14 cellular contexts compared by ENCODE assay signal in the genomic region with DNA sequence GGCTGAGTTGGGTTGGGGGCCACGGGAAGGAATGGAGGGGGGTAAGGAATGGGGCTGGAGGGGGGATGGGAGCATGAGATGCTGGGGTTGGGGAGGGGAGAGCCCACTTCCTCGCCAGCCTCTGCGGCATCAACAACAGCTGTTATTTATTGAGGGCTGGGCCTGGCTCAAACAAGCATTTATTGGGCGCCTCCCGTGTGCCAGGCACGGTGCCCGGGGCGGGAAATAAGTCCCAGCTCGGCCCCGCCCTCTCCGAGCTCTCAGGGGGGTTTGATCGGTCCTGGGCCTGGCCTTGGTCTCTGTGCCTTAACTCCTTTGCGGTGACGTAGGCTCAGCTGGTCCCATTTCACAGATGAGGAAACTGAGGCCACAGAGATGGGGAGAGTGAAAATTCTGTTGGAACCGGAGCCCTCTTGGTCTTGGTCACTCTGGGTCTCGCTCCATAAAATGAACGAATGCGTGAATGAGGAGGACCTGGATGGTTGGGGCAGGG. TPM values are rescaled to one million over a fixed set of nuclear protein-coding genes. Genes with fewer than 3 reads are reported as not detected.
DNase-seq lines count a peak whose midpoint lies in the region; ATAC-seq and TF ChIP-seq lines count a peak whose summit lies in the region.
"Had no signal": no experiment of that assay in that cellular context is flagged by ENCODE, and none has a peak within 500 bp of the region (broad histone marks: within the 10 kb centered on the region; RNA-seq: fewer than 3 reads in every experiment).

No MANE protein-coding gene starts in this region.

- DNase-seq in T-helper 2 cell treated with Interferon-gamma antibody and Interleukin-4, amounts not matched to agents 5 μg/mL and 100 μg/mL, for 36 hours (ENCODE audit: low spot score), result no peak
- DNase-seq in T-helper 2 cell, result no peak
- peak; percentile 13 for DNase-seq in activated CD4-positive, alpha-beta memory T cell treated with anti-CD3 and anti-CD28 coated beads for 36 hours
- no peak for DNase-seq in right atrium auricular region (ENCODE audit: low spot score)
- peak; percentile 15 to 31 for DNase-seq in stimulated activated naive CD8-positive, alpha-beta T cell treated with anti-CD3 and anti-CD28 coated beads, Interleukin-15, amount 100 ng/mL, for 72 hours
- DNase-seq in NCI-H2081 (lab: John Stamatoyannopoulos, UW), result no peak
- DNase-seq in stimulated activated CD4-positive, alpha-beta T cell treated with anti-CD3 and anti-CD28 coated beads, Interleukin-1b, Interleukin-23, amount 100 ng/mL, for 48 hours, result no peak
- DNase-seq: foreskin melanocyte, NCI-H187 treated with DMSO at 0.1 percent for 48 hours had no signal

- peaks cover 0 to 38% of the 10 kb centered on the region in 2 donors for H3K4me1 ChIP-seq in right atrium auricular region

- H3K9me3 ChIP-seq in right atrium auricular region, result no peaks in the 10 kb centered on the region

- H3K36me3 ChIP-seq in right atrium auricular region, result no peaks in the 10 kb centered on the region
- H3K36me3 ChIP-seq: cardiac muscle cell had no signal

- no peak overlapping the region for H3K27ac Mint-ChIP-seq in T-helper 2 cell treated with Interferon-gamma antibody and Interleukin-4, amounts not matched to agents 5 μg/mL and 100 μg/mL, for 36 hours
- no peak overlapping the region for H3K27ac Mint-ChIP-seq in activated CD4-positive, alpha-beta memory T cell treated with anti-CD3 and anti-CD28 coated beads for 36 hours
- H3K27ac Mint-ChIP-seq in stimulated activated naive CD8-positive, alpha-beta T cell treated with anti-CD3 and anti-CD28 coated beads, Interleukin-15, amount 100 ng/mL, for 72 hours, result no peak overlapping the region
- H3K27ac Mint-ChIP-seq: stimulated activated naive CD8-positive, alpha-beta T cell treated with anti-CD3 and anti-CD28 coated beads, Interleukin-15, Interleukin-2, amounts not matched to agents 100 ng/mL and 50 ng/mL, for 24 hours had no signal

- peaks cover 1% of the 10 kb centered on the region for H3K36me3 Mint-ChIP-seq in T-helper 2 cell treated with Interferon-gamma antibody and Interleukin-4, amounts not matched to agents 5 μg/mL and 100 μg/mL, for 36 hours (ENCODE audit: low read depth)
- no peaks in the 10 kb centered on the region for H3K36me3 Mint-ChIP-seq in activated CD4-positive, alpha-beta memory T cell treated with anti-CD3 and anti-CD28 coated beads for 36 hours

- no peak for TF ChIP-seq CTCF in right atrium auricular region (IDR thresholded peaks at IDR 0.05)

- H3K27me3 Mint-ChIP-seq in T-helper 2 cell treated with Interferon-gamma antibody and Interleukin-4, amounts not matched to agents 5 μg/mL and 100 μg/mL, for 36 hours (ENCODE audit: low read depth), result peaks cover 20% of the 10 kb centered on the region
- peaks cover 3% of the 10 kb centered on the region for H3K27me3 Mint-ChIP-seq in activated CD4-positive, alpha-beta memory T cell treated with anti-CD3 and anti-CD28 coated beads for 36 hours
- no peaks in the 10 kb centered on the region for H3K27me3 Mint-ChIP-seq in stimulated activated naive CD8-positive, alpha-beta T cell treated with anti-CD3 and anti-CD28 coated beads, Interleukin-15, amount 100 ng/mL, for 72 hours

- intact Hi-C loops in activated CD4-positive, alpha-beta memory T cell treated with anti-CD3 and anti-CD28 coated beads for 36 hours (cut with micrococcal nuclease), result no loop called here

- CTCF ChIA-PET in activated CD4-positive, alpha-beta memory T cell treated with anti-CD3 and anti-CD28 coated beads for 36 hours (lab: Charles Lee), result interaction anchor here (0.9 to 2.4 kb wide), 3 partner anchors 30 to 164 kb away, joined by 3 to 7 read pairs (median 6); no protein-coding TSS in a partner anchor

- no peaks in the 10 kb centered on the region for H3K9me3 Mint-ChIP-seq in T-helper 2 cell treated with Interferon-gamma antibody and Interleukin-4, amounts not matched to agents 5 μg/mL and 100 μg/mL, for 36 hours
- no peaks in the 10 kb centered on the region for H3K9me3 Mint-ChIP-seq in activated CD4-positive, alpha-beta memory T cell treated with anti-CD3 and anti-CD28 coated beads for 36 hours
- no peaks in the 10 kb centered on the region for H3K9me3 Mint-ChIP-seq in stimulated activated naive CD8-positive, alpha-beta T cell treated with anti-CD3 and anti-CD28 coated beads, Interleukin-15, amount 100 ng/mL, for 72 hours
- H3K9me3 Mint-ChIP-seq: stimulated activated naive CD8-positive, alpha-beta T cell treated with anti-CD3 and anti-CD28 coated beads, Interleukin-15, Interleukin-2, amounts not matched to agents 100 ng/mL and 50 ng/mL, for 24 hours had no signal

- POLR2A ChIA-PET in activated CD4-positive, alpha-beta memory T cell treated with anti-CD3 and anti-CD28 coated beads for 36 hours (lab: Charles Lee), result no interaction called here

- peak overlapping the region; percentile 73 to 91 for H3K27ac ChIP-seq in right atrium auricular region
- H3K27ac ChIP-seq: cardiac muscle cell had no signal

- no peak overlapping the region for H3K4me3 ChIP-seq in right atrium auricular region

- H3K4me1 Mint-ChIP-seq in T-helper 2 cell treated with Interferon-gamma antibody and Interleukin-4, amounts not matched to agents 5 μg/mL and 100 μg/mL, for 36 hours (ENCODE audit: low read depth), result peaks cover 11% of the 10 kb centered on the region
- H3K4me1 Mint-ChIP-seq in activated CD4-positive, alpha-beta memory T cell treated with anti-CD3 and anti-CD28 coated beads for 36 hours (ENCODE audit: low read depth), result peaks cover 22% of the 10 kb centered on the region
- peaks cover 63% of the 10 kb centered on the region for H3K4me1 Mint-ChIP-seq in stimulated activated naive CD8-positive, alpha-beta T cell treated with anti-CD3 and anti-CD28 coated beads, Interleukin-15, amount 100 ng/mL, for 72 hours

- no peaks in the 10 kb centered on the region for H3K27me3 ChIP-seq in right atrium auricular region
- H3K27me3 ChIP-seq: cardiac muscle cell had no signal

- H3K4me3 Mint-ChIP-seq in T-helper 2 cell treated with Interferon-gamma antibody and Interleukin-4, amounts not matched to agents 5 μg/mL and 100 μg/mL, for 36 hours, result peak overlapping the region; percentile 45
- no peak overlapping the region for H3K4me3 Mint-ChIP-seq in activated CD4-positive, alpha-beta memory T cell treated with anti-CD3 and anti-CD28 coated beads for 36 hours
- H3K4me3 Mint-ChIP-seq in stimulated activated naive CD8-positive, alpha-beta T cell treated with anti-CD3 and anti-CD28 coated beads, Interleukin-15, amount 100 ng/mL, for 72 hours, result peak overlapping the region; percentile 48 to 65
- H3K4me3 Mint-ChIP-seq: stimulated activated naive CD8-positive, alpha-beta T cell treated with anti-CD3 and anti-CD28 coated beads, Interleukin-15, Interleukin-2, amounts not matched to agents 100 ng/mL and 50 ng/mL, for 24 hours had no signal

- no peak for ATAC-seq in stimulated activated naive CD8-positive, alpha-beta T cell treated with anti-CD3 and anti-CD28 coated beads, Interleukin-15, amount 100 ng/mL, for 72 hours
- no peak for ATAC-seq in GM18517 (IDR thresholded peaks at IDR 0.05; ENCODE audit: unreplicated experiment)

RNA-seq across cellular contexts. Expression of gene ADAMTS10, which starts 0.9 kb away (rescaled TPM):
- total RNA-seq in activated CD4-positive, alpha-beta memory T cell treated with anti-CD3 and anti-CD28 coated beads for 36 hours, result 1 to 10 TPM; 3.4 to 3.9 TPM
- 10 to 100 TPM; 13.1 to 14.9 TPM for total RNA-seq in right atrium auricular region
- total RNA-seq: RPMI7951 had no signal

RNA-seq across cellular contexts. Expression of gene NFILZ, which starts 19.0 kb away (rescaled TPM):
- not detected for total RNA-seq in activated CD4-positive, alpha-beta memory T cell treated with anti-CD3 and anti-CD28 coated beads for 36 hours
- total RNA-seq in right atrium auricular region, result not detected
- total RNA-seq: cardiac muscle cell, lung microvascular endothelial cell, RPMI7951 had no signal

RNA-seq across cellular contexts. Expression of gene MYO1F, which starts 34.2 kb away (rescaled TPM):
- 10 to 100 TPM; 48.7 to 50.1 TPM for total RNA-seq in activated CD4-positive, alpha-beta memory T cell treated with anti-CD3 and anti-CD28 coated beads for 36 hours
- 10 to 100 TPM in 1 of 2 donors, 1 to 10 TPM in 1; 4.4 to 10.8 TPM for total RNA-seq in right atrium auricular region

Comparison
In these comparisons a context has a peak if more than half of its experiments do, and no peak if none do; other contexts are left out.
1. DNase-seq: peak in activated CD4-positive, alpha-beta memory T cell treated with anti-CD3 and anti-CD28 coated beads for 36 hours (single experiment) and stimulated activated naive CD8-positive, alpha-beta T cell treated with anti-CD3 and anti-CD28 coated beads, Interleukin-15, amount 100 ng/mL, for 72 hours (2 of 2); none in T-helper 2 cell treated with Interferon-gamma antibody and Interleukin-4, amounts not matched to agents 5 μg/mL and 100 μg/mL, for 36 hours (single experiment), T-helper 2 cell (0 of 5), right atrium auricular region (single experiment), NCI-H2081 (0 of 2) and stimulated activated CD4-positive, alpha-beta T cell treated with anti-CD3 and anti-CD28 coated beads, Interleukin-1b, Interleukin-23, amount 100 ng/mL, for 48 hours (single experiment).
2. RNA of gene MYO1F, which starts 34.2 kb away (total RNA-seq): 48.7 to 50.1 TPM in activated CD4-positive, alpha-beta memory T cell treated with anti-CD3 and anti-CD28 coated beads for 36 hours; 4.4 to 10.8 TPM in right atrium auricular region; every median in the first group is over 4 times any median in the second.